9 cellular contexts compared by ENCODE assay signal in genomic region chrX:131060147-131060546, GRCh38. TPM values are rescaled to one million over a fixed set of nuclear protein-coding genes. Genes with fewer than 3 reads are reported as not detected.
"Had no signal": no experiment of that assay in that cellular context is flagged by ENCODE, and none has a peak within 500 bp of the region (broad histone marks: within the 10 kb centered on the region; RNA-seq: fewer than 3 reads in every experiment).

No MANE protein-coding gene starts in this region.

- H3K9me3 Mint-ChIP-seq: IgD-negative memory B cell had no signal

- H3K4me3 ChIP-seq: K562 had no signal

- H3K27ac ChIP-seq: HL-60 had no signal

- H3K36me3 Mint-ChIP-seq: IgD-negative memory B cell had no signal

- ATAC-seq: HepG2, K562 had no signal

- FAIRE-seq: HepG2, HTR-8/SVneo, K562 had no signal

- DNase-seq: IMR-90, KBM-7 had no signal

- H3K27ac Mint-ChIP-seq: IgD-negative memory B cell had no signal

- H3K4me1 Mint-ChIP-seq: IgD-negative memory B cell had no signal

- H3K4me3 Mint-ChIP-seq: IgD-negative memory B cell had no signal

RNA-seq across cellular contexts. Expression of gene ARHGAP36, which starts 2.0 kb away (rescaled TPM):
- total RNA-seq: HepG2, HT-29, HT1080, IMR-90, K562 had no signal
- polyA plus RNA-seq: HepG2, IgD-negative memory B cell, IMR-90, K562 had no signal
